8 cellular contexts compared by ENCODE assay signal in the genomic region with DNA sequence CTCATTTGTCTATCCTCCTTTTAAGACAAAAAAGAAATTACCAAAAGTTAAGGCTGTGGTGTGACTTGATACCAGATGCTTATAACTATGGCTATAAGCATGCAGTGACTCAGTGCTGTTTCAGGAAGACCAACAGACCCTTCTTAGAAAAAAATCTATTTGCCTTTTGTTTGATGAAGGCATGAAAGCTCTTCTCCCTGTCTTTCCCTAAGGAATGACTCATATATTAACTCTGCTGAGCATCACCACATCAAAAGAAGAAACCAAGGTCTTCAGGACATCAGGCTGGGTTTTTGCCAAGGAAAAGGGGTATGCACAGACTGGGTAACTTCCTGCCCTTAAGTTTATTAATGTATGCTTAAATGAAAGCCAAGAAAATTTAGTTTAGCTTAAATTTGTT. TPM values are rescaled to one million over a fixed set of nuclear protein-coding genes. Genes with fewer than 3 reads are reported as not detected.
DNase-seq lines count a peak whose midpoint lies in the region; ATAC-seq and TF ChIP-seq lines count a peak whose summit lies in the region.

No MANE protein-coding gene starts in this region.

- DNase-seq in AG08396 (ENCODE audit: low spot score) (peak; percentile 30), lung (ENCODE audit: low spot score) (no peak), NCI-H524 treated with DMSO at 0.1 percent for 48 hours (lab: John Stamatoyannopoulos, UW) (no peak), NCI-H1105 (lab: John Stamatoyannopoulos, UW) (no peak)

- no peak overlapping the region for H3K9ac ChIP-seq in HUES48 (ENCODE audit: low read depth, low read length)

- peaks cover 12% of the 10 kb centered on the region for H3K36me3 Mint-ChIP-seq in activated naive CD8-positive, alpha-beta T cell

- H3K4me3 Mint-ChIP-seq in activated naive CD8-positive, alpha-beta T cell, result peak overlapping the region; percentile 83

- H3K4me3 ChIP-seq in HUES48 (ENCODE audit: low read depth, low read length), result no peak overlapping the region
- no peak overlapping the region for H3K4me3 ChIP-seq in lung

- ATAC-seq in lung (ENCODE audit: insufficient read depth, low FRiP score), result peak; percentile 56
- no peak for ATAC-seq in GM19328 (IDR thresholded peaks at IDR 0.05; ENCODE audit: unreplicated experiment)
- ATAC-seq in HG03280 (IDR thresholded peaks at IDR 0.05; ENCODE audit: unreplicated experiment), result no peak

- peak overlapping the region; percentile 97 for H3K27ac Mint-ChIP-seq in activated naive CD8-positive, alpha-beta T cell

- no peaks in the 10 kb centered on the region for H3K27me3 ChIP-seq in HUES48 (ENCODE audit: control insufficient read depth, insufficient read depth, low read length)
- no peaks in the 10 kb centered on the region for H3K27me3 ChIP-seq in lung (ENCODE audit: control insufficient read depth, insufficient read depth)

- TF ChIP-seq CTCF in lung (IDR thresholded peaks at IDR 0.05; ENCODE audit: control extremely low read depth, extremely low read depth), result no peak

- H3K4me1 ChIP-seq in HUES48 (ENCODE audit: control insufficient read depth, insufficient read depth, low read length) (peaks cover 24% of the 10 kb centered on the region), lung (ENCODE audit: control insufficient read depth in 2 of 2, insufficient read depth in 2 of 2, low read length in 2 of 2) (peaks cover 3% of the 10 kb centered on the region in 2 donors)

- peaks cover 56% of the 10 kb centered on the region for H3K4me1 Mint-ChIP-seq in activated naive CD8-positive, alpha-beta T cell (ENCODE audit: low read depth)

- peaks cover 4% of the 10 kb centered on the region; the same call in 1 of the 2 replicates for H3K36me3 ChIP-seq in HUES48 (ENCODE audit: control insufficient read depth, insufficient read depth, low read length)
- H3K36me3 ChIP-seq in lung (ENCODE audit: control insufficient read depth in 2 of 2, insufficient read depth in 2 of 2, low read length in 2 of 2), result peaks cover 0 to 3% of the 10 kb centered on the region in 2 donors

- H3K27ac ChIP-seq in HUES48 (ENCODE audit: low read depth, low read length) (peak overlapping the region; percentile 90), lung (ENCODE audit: low read depth in 1 of 2, low read length in 1 of 2) (peak overlapping the region in 1 of 2 donors; percentile 21)

- no peaks in the 10 kb centered on the region for H3K9me3 Mint-ChIP-seq in activated naive CD8-positive, alpha-beta T cell (ENCODE audit: low read depth)

- no peaks in the 10 kb centered on the region for H3K27me3 Mint-ChIP-seq in activated naive CD8-positive, alpha-beta T cell

- no peaks in the 10 kb centered on the region for H3K9me3 ChIP-seq in HUES48 (ENCODE audit: control insufficient read depth, insufficient read depth, low read length)
- no peaks in the 10 kb centered on the region for H3K9me3 ChIP-seq in lung (ENCODE audit: control insufficient read depth in 2 of 2, insufficient read depth in 1 of 2, low read length in 1 of 2)

RNA-seq across cellular contexts. Expression of a gene that starts 47.1 kb away (rescaled TPM):
- total RNA-seq in lung, result 100 to 1,000 TPM; 145 to 249 TPM
- 100 to 1,000 TPM in 1 of 2 donors, 10 to 100 TPM in 1; 92.5 to 170 TPM for polyA plus RNA-seq in lung

RNA-seq across cellular contexts. Expression of a gene that starts 47.3 kb away (rescaled TPM):
- 10 to 100 TPM; 10.5 to 17.8 TPM for total RNA-seq in lung
- polyA plus RNA-seq in lung, result 10 to 100 TPM; 40.4 to 66.0 TPM
